23 cellular contexts compared by ENCODE assay signal in the genomic region with DNA sequence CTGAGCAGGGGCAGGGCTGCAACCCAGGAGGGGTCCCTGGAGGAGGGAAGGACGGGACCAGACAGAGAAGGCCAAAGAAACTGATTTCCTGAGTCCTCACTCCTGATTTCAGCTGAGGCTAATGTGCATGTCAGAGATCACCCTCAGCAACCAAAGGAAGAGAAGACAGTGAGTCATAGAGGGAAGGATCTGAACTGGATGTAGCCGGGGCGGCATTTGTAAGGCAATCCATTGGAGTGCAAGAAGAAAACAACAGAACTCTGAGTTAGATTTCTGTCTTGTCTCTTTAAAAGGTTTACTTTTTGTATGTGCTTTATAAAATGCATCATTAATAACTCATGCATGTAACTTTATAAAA.
DNase-seq lines count a peak whose midpoint lies in the region; ATAC-seq and TF ChIP-seq lines count a peak whose summit lies in the region.
"Had no signal": no experiment of that assay in that cellular context is flagged by ENCODE, and none has a peak within 500 bp of the region (broad histone marks: within the 10 kb centered on the region; RNA-seq: fewer than 3 reads in every experiment).

No MANE protein-coding gene starts in this region.

- DNase-seq in COLO829 (ENCODE audit: low spot score) (peak; percentile 58), RWPE1 (ENCODE audit: low spot score) (peak; percentile 20), neural crest cell (ENCODE audit: low read depth, low spot score) (no peak), head of caudate nucleus (no peak), GM03348 (ENCODE audit: low spot score) (no peak), T-cell (no peak)
- DNase-seq in activated CD4-positive, alpha-beta T cell treated with anti-CD3 and anti-CD28 coated beads, Interleukin-2, amount 50 U/mL, for 1 hour, result no peak
- DNase-seq: activated naive CD4-positive, alpha-beta T cell treated with anti-CD3 and anti-CD28 coated beads, Interleukin-2, amount 10 ng/mL, durations not matched to agents 7 days and 5 days; activated T-cell treated with anti-CD3 and anti-CD28 coated beads, Interleukin-2, amount 50 U/mL, for 4 hours; DMS153; hippocampal formation; MV-4-11; NCI-H1930; NCI-H345; PC-3; right cardiac atrium; testis had no signal

- H3K27me3 Mint-ChIP-seq in neural crest cell (ENCODE audit: low read depth), result no peaks in the 10 kb centered on the region
- H3K27me3 Mint-ChIP-seq in T-cell, result peaks cover 14 to 15% of the 10 kb centered on the region in 2 donors

- ATAC-seq in T-cell (replicated peaks in 1 of 4), result no peak
- ATAC-seq: activated CD4-positive, CD25-positive, alpha-beta regulatory T cell treated with anti-CD3 and anti-CD28 coated beads, Interleukin-2, amount 50 U/mL, for 24 hours; activated T-cell treated with anti-CD3 and anti-CD28 coated beads, Interleukin-2, amount 50 U/mL, for 4 hours; GM12878; PC-3; right cardiac atrium; stimulated activated memory B cell treated with anti-CD40 and anti-IgM and Interleukin-4, amounts not matched to agents 10 μg/mL and 1 μg/mL and 100 μg/mL, for 72 hours had no signal

- H3K4me3 ChIP-seq in ectodermal cell (ENCODE audit: insufficient read depth, low read depth, low read length), result no peak overlapping the region
- H3K4me3 ChIP-seq: GM12878, testis had no signal

- peaks cover 11% of the 10 kb centered on the region for H3K4me1 ChIP-seq in ectodermal cell (ENCODE audit: control insufficient read depth, insufficient read depth, low read length)
- H3K4me1 ChIP-seq: testis had no signal

- POLR2A ChIA-PET in RWPE1 (lab: Yijun Ruan, JAX; ENCODE audit: low non-redundant PET), result no interaction called here
- POLR2A ChIA-PET in T-cell (lab: Charles Lee), result no interaction called here

- H3K4me1 Mint-ChIP-seq in neural crest cell (peaks cover 9% of the 10 kb centered on the region), T-cell (no peaks in the 10 kb centered on the region)
- H3K4me1 Mint-ChIP-seq: activated naive CD4-positive, alpha-beta T cell treated with anti-CD3 and anti-CD28 coated beads, Interleukin-2, amount 10 ng/mL, durations not matched to agents 7 days and 5 days; stimulated activated memory B cell treated with anti-CD40 and anti-IgM and Interleukin-4, amounts not matched to agents 10 μg/mL and 1 μg/mL and 100 μg/mL, for 72 hours had no signal

- CTCF ChIA-PET in RWPE1 (lab: Yijun Ruan, JAX), result no interaction called here
- CTCF ChIA-PET in T-cell (lab: Charles Lee), result no interaction called here

- TF ChIP-seq CTCF in RWPE1 (conservative IDR thresholded peaks at IDR 0.05; ENCODE audit: low read depth), result no peak
- TF ChIP-seq CTCF in neural crest cell (conservative IDR thresholded peaks at IDR 0.05), result no peak

- H3K36me3 Mint-ChIP-seq in neural crest cell (ENCODE audit: low read depth) (peaks cover 3% of the 10 kb centered on the region), T-cell (no peaks in the 10 kb centered on the region)
- H3K36me3 Mint-ChIP-seq: activated naive CD4-positive, alpha-beta T cell treated with anti-CD3 and anti-CD28 coated beads, Interleukin-2, amount 10 ng/mL, durations not matched to agents 7 days and 5 days; stimulated activated memory B cell treated with anti-CD40 and anti-IgM and Interleukin-4, amounts not matched to agents 10 μg/mL and 1 μg/mL and 100 μg/mL, for 72 hours had no signal

- H3K27ac ChIP-seq in RWPE1, result no peak overlapping the region
- H3K27ac ChIP-seq in ectodermal cell (ENCODE audit: insufficient read depth, low read depth, low read length, poor library complexity, severe bottlenecking), result peak overlapping the region; percentile 11
- H3K27ac ChIP-seq: C4-2B, HL-60, testis had no signal

- H3K9me3 Mint-ChIP-seq in neural crest cell (peaks cover 10% of the 10 kb centered on the region), T-cell (peaks cover 0 to 13% (median 6%) of the 10 kb centered on the region in 3 donors)
- H3K9me3 Mint-ChIP-seq: stimulated activated memory B cell treated with anti-CD40 and anti-IgM and Interleukin-4, amounts not matched to agents 10 μg/mL and 1 μg/mL and 100 μg/mL, for 72 hours had no signal

- H3K27ac Mint-ChIP-seq in neural crest cell (ENCODE audit: unreplicated experiment) (peak overlapping the region; percentile 63), T-cell (no peak overlapping the region)
- H3K27ac Mint-ChIP-seq: activated naive CD4-positive, alpha-beta T cell treated with anti-CD3 and anti-CD28 coated beads, Interleukin-2, amount 10 ng/mL, durations not matched to agents 7 days and 5 days; stimulated activated memory B cell treated with anti-CD40 and anti-IgM and Interleukin-4, amounts not matched to agents 10 μg/mL and 1 μg/mL and 100 μg/mL, for 72 hours had no signal

- WGBS in ectodermal cell, 2 experiments, result 77 to 82% methylated on average over 3 of the region's 3 CpGs

- intact Hi-C loops in head of caudate nucleus (cut with DNase I), result no loop called here

- H3K4me3 Mint-ChIP-seq in neural crest cell, result no peak overlapping the region
- H3K4me3 Mint-ChIP-seq in T-cell, result no peak overlapping the region
- H3K4me3 Mint-ChIP-seq: activated naive CD4-positive, alpha-beta T cell treated with anti-CD3 and anti-CD28 coated beads, Interleukin-2, amount 10 ng/mL, durations not matched to agents 7 days and 5 days; activated T-cell treated with anti-CD3 and anti-CD28 coated beads, Interleukin-2, amount 50 U/mL, for 4 hours; stimulated activated memory B cell treated with anti-CD40 and anti-IgM and Interleukin-4, amounts not matched to agents 10 μg/mL and 1 μg/mL and 100 μg/mL, for 72 hours had no signal

- no peaks in the 10 kb centered on the region for H3K27me3 ChIP-seq in ectodermal cell (ENCODE audit: control insufficient read depth, insufficient read depth, low read length, poor library complexity, severe bottlenecking)
- H3K27me3 ChIP-seq: testis had no signal

- no peaks in the 10 kb centered on the region for H3K9me3 ChIP-seq in ectodermal cell (ENCODE audit: control insufficient read depth, low read length)
- H3K9me3 ChIP-seq: testis had no signal

- no peaks in the 10 kb centered on the region for H3K36me3 ChIP-seq in ectodermal cell (ENCODE audit: control insufficient read depth, insufficient read depth, low read length)

Comparison
In these comparisons a context has a peak if more than half of its experiments do, and no peak if none do; other contexts are left out.
1. DNase-seq: peak in COLO829 (single experiment) and RWPE1 (single experiment); none in neural crest cell (single experiment), head of caudate nucleus (0 of 42), activated CD4-positive, alpha-beta T cell treated with anti-CD3 and anti-CD28 coated beads, Interleukin-2, amount 50 U/mL, for 1 hour (single experiment), GM03348 (single experiment) and T-cell (0 of 34).